17 cellular contexts compared by ENCODE assay signal in the genomic region with DNA sequence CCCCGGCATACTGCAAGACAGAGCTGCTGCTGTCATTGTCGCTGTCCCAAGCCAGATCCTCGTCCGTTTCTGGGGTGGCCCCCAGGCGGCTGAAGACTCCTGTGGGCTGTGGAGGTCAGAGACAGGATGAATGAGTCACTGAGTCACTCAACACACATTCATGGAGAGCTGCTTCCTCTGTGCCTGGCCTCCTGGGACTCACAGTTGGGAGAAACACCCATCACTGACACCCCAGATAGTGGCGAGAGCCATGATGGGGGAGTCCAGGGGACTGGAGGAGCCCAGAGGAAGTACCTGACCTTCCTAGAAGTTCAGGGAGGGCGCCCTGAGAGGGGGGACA.
"Had no signal": no experiment of that assay in that cellular context is flagged by ENCODE, and none has a peak within 500 bp of the region (broad histone marks: within the 10 kb centered on the region; RNA-seq: fewer than 3 reads in every experiment).

No MANE protein-coding gene starts in this region.

- ATAC-seq: left colon; naive thymus-derived CD4-positive, alpha-beta T cell; stimulated activated effector memory CD8-positive, alpha-beta T cell treated with anti-CD3 and anti-CD28 coated beads, Interleukin-12 subunit alpha, Interleukin-12 subunit beta, amount 100 ng/mL, for 72 hours; T-helper 17 cell had no signal

- DNase-seq: activated CD4-positive, alpha-beta T cell treated with anti-CD3 and anti-CD28 coated beads, Interleukin-2, amount 50 U/mL, for 1 hour; activated gamma-delta T cell treated with Interleukin-2 at 50 U/mL for 16 hours; activated T-cell treated with anti-CD3 and anti-CD28 coated beads, Interleukin-2, amount 50 U/mL, for 1 hour; cortex of kidney; effector CD8-positive, alpha-beta T cell; erythroblast; glutamatergic neuron; immature natural killer cell; left colon; naive thymus-derived CD4-positive, alpha-beta T cell; small intestine; T-helper 17 cell; tibial artery had no signal

- H3K4me3 Mint-ChIP-seq: immature natural killer cell; naive thymus-derived CD4-positive, alpha-beta T cell; stimulated activated effector memory CD8-positive, alpha-beta T cell treated with anti-CD3 and anti-CD28 coated beads, Interleukin-12 subunit alpha, Interleukin-12 subunit beta, amount 100 ng/mL, for 72 hours; T-helper 17 cell had no signal

- H3K9me3 Mint-ChIP-seq: immature natural killer cell; naive thymus-derived CD4-positive, alpha-beta T cell; stimulated activated effector memory CD8-positive, alpha-beta T cell treated with anti-CD3 and anti-CD28 coated beads, Interleukin-12 subunit alpha, Interleukin-12 subunit beta, amount 100 ng/mL, for 72 hours had no signal

- H3K4me3 ChIP-seq: cardiac muscle cell, lung, right atrium auricular region, tibial artery had no signal

- H3K27ac Mint-ChIP-seq: T-helper 17 cell had no signal

- H3K4me1 Mint-ChIP-seq: immature natural killer cell had no signal

- H3K27me3 Mint-ChIP-seq: naive thymus-derived CD4-positive, alpha-beta T cell; T-helper 17 cell had no signal
